ENCODE assay signal across 9 cellular contexts in the genomic region with DNA sequence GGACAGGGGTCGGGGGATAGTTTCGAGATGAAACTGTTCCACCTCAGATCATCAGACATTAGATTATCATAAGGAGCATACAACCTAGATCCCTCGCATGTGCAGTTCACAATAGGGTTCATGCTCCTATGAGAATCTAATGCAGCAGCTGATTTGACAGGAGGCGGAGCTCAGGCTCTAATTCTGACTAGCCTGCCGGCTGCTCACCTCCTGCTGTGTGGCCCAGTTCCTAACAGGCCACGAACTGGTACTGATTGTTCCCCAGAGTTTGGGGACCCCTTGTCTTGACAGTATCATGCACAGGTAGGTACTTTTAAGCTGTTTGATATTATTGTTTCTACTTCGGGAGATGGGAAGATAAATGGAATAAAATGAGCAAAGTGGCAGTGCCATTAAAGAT.
DNase-seq lines count a peak whose midpoint lies in the region; ATAC-seq and TF ChIP-seq lines count a peak whose summit lies in the region.
"Had no signal": no experiment of that assay in that cellular context is flagged by ENCODE, and none has a peak within 500 bp of the region (broad histone marks: within the 10 kb centered on the region; RNA-seq: fewer than 3 reads in every experiment).

No MANE protein-coding gene starts in this region.

- no peaks in the 10 kb centered on the region for H3K9me2 ChIP-seq in PC-9 (ENCODE audit: insufficient read depth)

- peak in 1 of 7 experiments; percentile 20 for DNase-seq in CD8-positive, alpha-beta T cell
- no peak for DNase-seq in activated CD8-positive, alpha-beta T cell treated with anti-CD3 and anti-CD28 coated beads, Interleukin-2, amount 10 ng/mL, durations not matched to agents 7 days and 5 days
- no peak for DNase-seq in PC-9
- DNase-seq in NCI-H146 treated with DMSO at 0.1 percent for 48 hours (lab: John Stamatoyannopoulos, UW; ENCODE audit: unreplicated experiment): no peak
- DNase-seq in 8988T: no peak
- DNase-seq in psoas muscle: no peak
- DNase-seq: KG1 had no signal

- peak overlapping the region; percentile 68 for H3K4me3 Mint-ChIP-seq in CD8-positive, alpha-beta T cell
- H3K4me3 Mint-ChIP-seq in activated CD8-positive, alpha-beta T cell treated with anti-CD3 and anti-CD28 coated beads, Interleukin-2, amount 10 ng/mL, durations not matched to agents 7 days and 5 days: peak overlapping the region; percentile 74

- H4K20me1 ChIP-seq in PC-9 (ENCODE audit: insufficient read depth): no peaks in the 10 kb centered on the region

- no peaks in the 10 kb centered on the region for H3K27me3 Mint-ChIP-seq in CD8-positive, alpha-beta T cell (ENCODE audit: low read depth)
- H3K27me3 Mint-ChIP-seq in activated CD8-positive, alpha-beta T cell treated with anti-CD3 and anti-CD28 coated beads, Interleukin-2, amount 10 ng/mL, durations not matched to agents 7 days and 5 days (ENCODE audit: low read depth): no peaks in the 10 kb centered on the region

- no peaks in the 10 kb centered on the region for H3K36me3 ChIP-seq in CD8-positive, alpha-beta T cell (ENCODE audit: insufficient read depth, low read length)
- H3K36me3 ChIP-seq in PC-9 (ENCODE audit: low read depth) (no peaks in the 10 kb centered on the region), psoas muscle (ENCODE audit: insufficient read depth in 1 of 2, low read depth in 1 of 2) (peaks cover 0 to 5% of the 10 kb centered on the region in 2 donors)

- POLR2A ChIA-PET in CD8-positive, alpha-beta T cell (lab: Charles Lee): no interaction called here
- POLR2A ChIA-PET in activated CD8-positive, alpha-beta T cell treated with anti-CD3 and anti-CD28 coated beads, Interleukin-2, amount 10 ng/mL, durations not matched to agents 7 days and 5 days (lab: Charles Lee): interaction anchor here (0.6 to 1.4 kb wide), 2 partner anchors 11 to 110 kb away, joined by 3 to 4 read pairs; no protein-coding TSS in a partner anchor
- POLR2A ChIA-PET in PC-9 (lab: Charles Lee; ENCODE audit: unreplicated experiment): no interaction called here

- no peaks in the 10 kb centered on the region for H3K9me3 Mint-ChIP-seq in CD8-positive, alpha-beta T cell
- peaks cover 16% of the 10 kb centered on the region for H3K9me3 Mint-ChIP-seq in activated CD8-positive, alpha-beta T cell treated with anti-CD3 and anti-CD28 coated beads, Interleukin-2, amount 10 ng/mL, durations not matched to agents 7 days and 5 days (ENCODE audit: insufficient read depth)

- CTCF ChIA-PET in CD8-positive, alpha-beta T cell (lab: Charles Lee): no interaction called here
- CTCF ChIA-PET in activated CD8-positive, alpha-beta T cell treated with anti-CD3 and anti-CD28 coated beads, Interleukin-2, amount 10 ng/mL, durations not matched to agents 7 days and 5 days (lab: Charles Lee): interaction anchor here (0.7 to 1.0 kb wide), 2 partner anchors 10 to 55 kb away, joined by 3 to 4 read pairs; no protein-coding TSS in a partner anchor
- CTCF ChIA-PET in PC-9 (lab: Charles Lee): interaction anchor here (0.5 kb wide), 1 partner anchor 17 kb away, joined by 4 read pairs; no protein-coding TSS in a partner anchor

- no peaks in the 10 kb centered on the region for H3K79me2 ChIP-seq in PC-9 (ENCODE audit: low read depth)

- H3F3A ChIP-seq in PC-9 (ENCODE audit: insufficient read depth, low read depth): no peaks in the 10 kb centered on the region

- no peaks in the 10 kb centered on the region for H3K9me3 ChIP-seq in CD8-positive, alpha-beta T cell (ENCODE audit: low read length)
- H3K9me3 ChIP-seq in PC-9 (ENCODE audit: insufficient read depth, low read depth) (no peaks in the 10 kb centered on the region), psoas muscle (no peaks in the 10 kb centered on the region)

- H3K27me3 ChIP-seq in CD8-positive, alpha-beta T cell (ENCODE audit: insufficient read depth, low read length): no peaks in the 10 kb centered on the region
- no peaks in the 10 kb centered on the region for H3K27me3 ChIP-seq in PC-9 (ENCODE audit: insufficient read depth, low read depth)
- no peaks in the 10 kb centered on the region for H3K27me3 ChIP-seq in psoas muscle (ENCODE audit: insufficient read depth in 3 of 3, low read length in 2 of 3)

- BruUV-seq in PC-9 (replicated peaks; lab: Mats Ljungman, UMichigan): no TSS peak

- no peak overlapping the region for H3K4me2 ChIP-seq in PC-9

- no peak overlapping the region for H3K4me3 ChIP-seq in CD8-positive, alpha-beta T cell (ENCODE audit: low read depth, low read length)
- H3K4me3 ChIP-seq in PC-9: no peak overlapping the region
- H3K4me3 ChIP-seq in psoas muscle: no peak overlapping the region

- H3K27ac Mint-ChIP-seq in CD8-positive, alpha-beta T cell: peak overlapping the region; percentile 63
- peak overlapping the region; percentile 86 for H3K27ac Mint-ChIP-seq in activated CD8-positive, alpha-beta T cell treated with anti-CD3 and anti-CD28 coated beads, Interleukin-2, amount 10 ng/mL, durations not matched to agents 7 days and 5 days

- no peak overlapping the region for H3K27ac ChIP-seq in CD8-positive, alpha-beta T cell (ENCODE audit: low read depth, low read length)
- no peak overlapping the region for H3K27ac ChIP-seq in PC-9
- H3K27ac ChIP-seq in psoas muscle: no peak overlapping the region

- H3K4me1 Mint-ChIP-seq in CD8-positive, alpha-beta T cell (ENCODE audit: low read depth): peaks cover 43% of the 10 kb centered on the region
- peaks cover 31% of the 10 kb centered on the region for H3K4me1 Mint-ChIP-seq in activated CD8-positive, alpha-beta T cell treated with anti-CD3 and anti-CD28 coated beads, Interleukin-2, amount 10 ng/mL, durations not matched to agents 7 days and 5 days (ENCODE audit: low read depth)

- ATAC-seq in CD8-positive, alpha-beta T cell: no peak
- ATAC-seq in GM19397 (IDR thresholded peaks at IDR 0.05; ENCODE audit: unreplicated experiment) (peak; percentile 68), HG03175 (IDR thresholded peaks at IDR 0.05; ENCODE audit: unreplicated experiment) (peak; percentile 52), psoas muscle (no peak)
- peak; percentile 53 for ATAC-seq in activated CD8-positive, alpha-beta T cell treated with anti-CD3 and anti-CD28 coated beads, Interleukin-2, amount 10 ng/mL, durations not matched to agents 7 days and 5 days

- 85 to 94% (median 88%) methylated on average over 7 of the region's 7 CpGs for WGBS in psoas muscle, 3 donors

- H3K36me3 Mint-ChIP-seq in CD8-positive, alpha-beta T cell: peaks cover 55% of the 10 kb centered on the region
- H3K36me3 Mint-ChIP-seq in activated CD8-positive, alpha-beta T cell treated with anti-CD3 and anti-CD28 coated beads, Interleukin-2, amount 10 ng/mL, durations not matched to agents 7 days and 5 days (ENCODE audit: low read depth): peaks cover 61% of the 10 kb centered on the region

- peaks cover 12% of the 10 kb centered on the region for H3K4me1 ChIP-seq in CD8-positive, alpha-beta T cell (ENCODE audit: insufficient read depth, low read length)
- H3K4me1 ChIP-seq in PC-9 (replicated peaks; ENCODE audit: insufficient read depth): no peaks in the 10 kb centered on the region
- H3K4me1 ChIP-seq in psoas muscle: no peaks in the 10 kb centered on the region

- no peak for TF ChIP-seq CTCF in CD8-positive, alpha-beta T cell (IDR thresholded peaks at IDR 0.05)
- TF ChIP-seq CTCF in PC-9 (conservative IDR thresholded peaks at IDR 0.05) (no peak), psoas muscle (IDR thresholded peaks at IDR 0.05) (no peak)

- H2AFZ ChIP-seq in PC-9: no peak overlapping the region

- intact Hi-C loops in CD8-positive, alpha-beta T cell (cut with DNase I, micrococcal nuclease): loop anchor here in 1 of 2 experiments (2.0 kb wide), 1 partner anchor 16 kb away; no protein-coding TSS in a partner anchor
- intact Hi-C loops in PC-9 (cut with micrococcal nuclease; ENCODE audit: unreplicated experiment) (no loop called here), psoas muscle (cut with DNase I) (no loop called here)

Comparison
In these comparisons a context has a peak if more than half of its experiments do, and no peak if none do; other contexts are left out.
1. ATAC-seq: peak in GM19397 (single experiment), HG03175 (single experiment) and activated CD8-positive, alpha-beta T cell treated with anti-CD3 and anti-CD28 coated beads, Interleukin-2, amount 10 ng/mL, durations not matched to agents 7 days and 5 days (single experiment); none in CD8-positive, alpha-beta T cell (single experiment) and psoas muscle (0 of 4).